ENCODE assay signal across 8 cellular contexts in genomic region chr17:77281024-77281903, GRCh38.
A peak's percentile ranks its signal among the peaks of the same experiment; 100 is the strongest.
DNase-seq lines count a peak whose midpoint lies in the region; ATAC-seq and TF ChIP-seq lines count a peak whose summit lies in the region.

No MANE protein-coding gene starts in this region.

- H4K20me1 ChIP-seq in GM23248 (ENCODE audit: insufficient read depth): no peaks in the 10 kb centered on the region

- H3K27me3 ChIP-seq in GM23248 (replicated peaks; ENCODE audit: insufficient read depth): no peaks in the 10 kb centered on the region
- no peaks in the 10 kb centered on the region for H3K27me3 ChIP-seq in breast epithelium

- H3F3A ChIP-seq in GM23248 (ENCODE audit: insufficient read depth): peaks cover 18% of the 10 kb centered on the region

- peak overlapping the region; percentile 90 for H3K4me2 ChIP-seq in GM23248 (ENCODE audit: unreplicated experiment)

- H3K36me3 ChIP-seq in ES-I3 (ENCODE audit: insufficient read depth, low read length) (no peaks in the 10 kb centered on the region), GM23248 (ENCODE audit: low read depth) (no peaks in the 10 kb centered on the region), breast epithelium (no peaks in the 10 kb centered on the region)

- no peak for TF ChIP-seq POLR2A in breast epithelium (IDR thresholded peaks at IDR 0.05)

- in situ Hi-C loops in GM23248 (cut with MboI): no loop called here

- H3K4me3 ChIP-seq in GM23248 (peak overlapping the region; percentile 65), breast epithelium (peak overlapping the region; percentile 31 to 70 (median 63))

- H3K4me1 ChIP-seq in ES-I3 (ENCODE audit: insufficient read depth, low read length): peaks cover 18% of the 10 kb centered on the region; the same call in 1 of the 2 replicates
- peaks cover 17% of the 10 kb centered on the region for H3K4me1 ChIP-seq in GM23248 (ENCODE audit: insufficient read depth)
- peaks cover 4 to 12% of the 10 kb centered on the region in 2 donors for H3K4me1 ChIP-seq in breast epithelium

- no peak for TF ChIP-seq CTCF in breast epithelium (IDR thresholded peaks at IDR 0.05)

- intact Hi-C loops in breast epithelium (cut with DNase I; ENCODE audit: low total_unique reads): loop anchor here (1.0 kb wide), 1 partner anchor 23 kb away; no protein-coding TSS in a partner anchor

- ATAC-seq in GM18858 (IDR thresholded peaks at IDR 0.05; ENCODE audit: unreplicated experiment): no peak

- peak; percentile 68 for DNase-seq in GM23248
- peak; percentile 52 for DNase-seq in NCI-H1092 treated with DMSO at 0.1 percent for 48 hours (lab: John Stamatoyannopoulos, UW)
- DNase-seq in UCSD-AML1 (lab: John Stamatoyannopoulos, UW; ENCODE audit: unreplicated experiment): peak; percentile 54
- DNase-seq in breast epithelium (ENCODE audit: low spot score in 2 of 2): peak; percentile 53 to 63
- DNase-seq in kidney glomerular epithelial cell (lab: John Stamatoyannopoulos, UW): peak; percentile 37
- peak; percentile 35 to 49 for DNase-seq in stimulated activated CD4-positive, alpha-beta T cell treated with anti-CD3 and anti-CD28 coated beads, Interleukin-2, amount 100 ng/mL, for 48 hours

- H3K9ac ChIP-seq in ES-I3 (ENCODE audit: low read depth, low read length): peak overlapping the region; percentile 84
- H3K9ac ChIP-seq in GM23248: peak overlapping the region; percentile 66; the same call in 1 of the 2 replicates

- no peaks in the 10 kb centered on the region for H3K79me2 ChIP-seq in GM23248 (ENCODE audit: insufficient read depth)

- H3K9me2 ChIP-seq in GM23248 (ENCODE audit: insufficient read depth): no peaks in the 10 kb centered on the region

- 15 to 21% methylated on average over 38 to 51 of the region's 98 CpGs for WGBS in GM23248 (ENCODE audit: low coverage in 1 of 2, low lambda C conversion rate in 2 of 2, missing lambda C conversion rate in 2 of 2), 2 experiments

- no peaks in the 10 kb centered on the region for H3K9me3 ChIP-seq in ES-I3 (ENCODE audit: control insufficient read depth, insufficient read depth, low read length)
- H3K9me3 ChIP-seq in GM23248 (ENCODE audit: low read depth): no peaks in the 10 kb centered on the region
- H3K9me3 ChIP-seq in breast epithelium: no peaks in the 10 kb centered on the region

- H3K27ac ChIP-seq in GM23248 (no peak overlapping the region), breast epithelium (peak overlapping the region; percentile 74 to 97)

- no peak overlapping the region; the same call in 1 of the 2 replicates for H2AFZ ChIP-seq in GM23248
